ENCODE assay signal across 8 cellular contexts in genomic region chr9:68685770-68686169, GRCh38. TPM values are rescaled to one million over a fixed set of nuclear protein-coding genes. Genes with fewer than 3 reads are reported as not detected.
DNase-seq lines count a peak whose midpoint lies in the region; FAIRE-seq and TF ChIP-seq lines count a peak whose summit lies in the region.

No MANE protein-coding gene starts in this region.

- no peak overlapping the region for H2BK120ac ChIP-seq in H1 (replicated peaks; ENCODE audit: low read depth, low read length)

- FAIRE-seq in H1 (lab: Jason Lieb, UNC) = peak; percentile 73
- FAIRE-seq in urothelium cell line (lab: Jason Lieb, UNC) = no peak

- DNase-seq in stimulated activated CD4-positive, alpha-beta T cell treated with anti-CD3 and anti-CD28 coated beads, Interleukin-15, amount 100 ng/mL, for 24 hours = peak; percentile 54
- DNase-seq in stimulated activated CD4-positive, alpha-beta T cell treated with anti-CD3 and anti-CD28 coated beads, Interleukin-4, amount 100 ng/mL, for 24 hours = no peak
- DNase-seq in HAP-1 (ENCODE audit: low spot score in 2 of 2) (peak; percentile 6 to 63), NB4 (ENCODE audit: low read depth) (peak; percentile 36), H1 (ENCODE audit: low read depth in 1 of 2, low spot score in 2 of 2) (peak in 1 of 2 experiments; percentile 57), urothelium cell line (ENCODE audit: low spot score) (peak; percentile 19), HK-2 (ENCODE audit: unreplicated experiment) (no peak), DMS79 treated with DMSO at 0.1 percent for 48 hours (lab: John Stamatoyannopoulos, UW) (no peak)

- peak; percentile 35 for TF ChIP-seq CTCF in NB4 (IDR thresholded peaks at IDR 0.05; ENCODE audit: low read depth, low read length)
- TF ChIP-seq CTCF in H1 (IDR thresholded peaks at IDR 0.05; ENCODE audit: control extremely low read depth in 1 of 3, insufficient read depth in 1 of 3, low read depth in 1 of 3, low read length in 3 of 3) = peak; percentile 45 to 74 (median 55)

- no peak overlapping the region for H3K4ac ChIP-seq in H1 (replicated peaks; ENCODE audit: insufficient read length, low read depth, low read length)

- TF ChIP-seq POLR2A in NB4 (IDR thresholded peaks at IDR 0.05; ENCODE audit: extremely low read depth, insufficient read length) (no peak), H1 (IDR thresholded peaks at IDR 0.05; ENCODE audit: control extremely low read depth in 1 of 2, low read depth in 2 of 2, low read length in 2 of 2) (no peak)

- no peak overlapping the region for H2BK5ac ChIP-seq in H1 (ENCODE audit: low read depth, low read length)

- no peaks in the 10 kb centered on the region for H3K79me2 ChIP-seq in H1 (ENCODE audit: control insufficient read depth in 1 of 2, insufficient read depth in 2 of 2, low read length in 2 of 2)

- H2AK5ac ChIP-seq in H1 (ENCODE audit: low read depth, low read length) = no peak overlapping the region

- H3K56ac ChIP-seq in H1 (replicated peaks; ENCODE audit: insufficient read length, low read depth, low read length) = no peak overlapping the region

- H3K4me3 ChIP-seq in HAP-1 = no peak overlapping the region
- H3K4me3 ChIP-seq in NB4 (ENCODE audit: low read depth, low read length) = no peak overlapping the region
- no peak overlapping the region for H3K4me3 ChIP-seq in H1 (ENCODE audit: extremely low read depth in 1 of 4, insufficient read depth in 2 of 4, low read depth in 3 of 4, low read length in 4 of 4)

- H4K5ac ChIP-seq in H1 (ENCODE audit: insufficient read length, low read depth, low read length) = no peak overlapping the region

- H4K20me1 ChIP-seq in H1 (replicated peaks in 1 of 2; ENCODE audit: control insufficient read depth in 1 of 2, insufficient read depth in 2 of 2, low read length in 2 of 2) = no peaks in the 10 kb centered on the region

- no peak for TF ChIP-seq EP300 in H1 (IDR thresholded peaks at IDR 0.05; ENCODE audit: borderline replicate concordance in 1 of 2, low read depth in 2 of 2, low read length in 2 of 2)

- H3K9me3 ChIP-seq in HAP-1 (no peaks in the 10 kb centered on the region), H1 (ENCODE audit: insufficient read depth in 2 of 2, low read depth in 1 of 2, low read length in 1 of 2) (no peaks in the 10 kb centered on the region)

- H3K4me2 ChIP-seq in H1 (ENCODE audit: insufficient read depth in 1 of 2, low read depth in 2 of 2, low read length in 2 of 2) = no peak overlapping the region

- no peak overlapping the region for H4K8ac ChIP-seq in H1 (ENCODE audit: extremely low read depth, insufficient read depth, low read length)

- H3K27ac ChIP-seq in H1 (ENCODE audit: low read depth, low read length) = no peak overlapping the region

- TF ChIP-seq RAD21 in H1 (IDR thresholded peaks at IDR 0.05 in 1 of 2, conservative IDR thresholded peaks at IDR 0.05 in 1 of 2; ENCODE audit: low read depth in 2 of 2, low read length in 2 of 2) = peak; percentile 48 to 66

- 72% methylated on average over 3 of the region's 3 CpGs; no CpG with 5 or more reads in 1 of the 2 experiments for WGBS in H1 (ENCODE audit: extremely low coverage in 1 of 2, insufficient coverage in 1 of 2, insufficient read length in 1 of 2, insufficient replicate concordance in 2 of 2, low coverage in 1 of 2, low lambda C conversion rate in 2 of 2, missing lambda C conversion rate in 1 of 2), 2 experiments

- H3K14ac ChIP-seq in H1 (ENCODE audit: insufficient read length) = no peak overlapping the region

- H3K4me1 ChIP-seq in HAP-1 (no peaks in the 10 kb centered on the region), H1 (replicated peaks in 1 of 4; ENCODE audit: control insufficient read depth in 3 of 4, insufficient read depth in 4 of 4, low read length in 3 of 4) (0 out of 7 replicates have a peak, but pooled peaks cover 0 to 2% (median 0%) of the 10 kb centered on the region in 4 experiments)

- no peak overlapping the region for H4K91ac ChIP-seq in H1 (replicated peaks; ENCODE audit: insufficient read length, low read length)

- no peak overlapping the region for H3K9ac ChIP-seq in H1 (replicated peaks in 1 of 4; ENCODE audit: extremely low read depth in 1 of 4, low read depth in 3 of 4, low read length in 3 of 4)

- POLR2A ChIA-PET in H1 (lab: Charles Lee; ENCODE audit: partially characterized antibody) = interaction anchor here (1.9 kb wide), 1 partner anchor 94 kb away, joined by 4 read pairs; a partner anchor contains a TSS

- no peaks in the 10 kb centered on the region for H3K79me1 ChIP-seq in H1 (ENCODE audit: low read depth, low read length)

- H2BK12ac ChIP-seq in H1 (ENCODE audit: low read depth, low read length) = no peak overlapping the region

- no peaks in the 10 kb centered on the region for H3K36me3 ChIP-seq in HAP-1 (replicated peaks)
- H3K36me3 ChIP-seq in H1 (ENCODE audit: control insufficient read depth in 2 of 4, insufficient read depth in 4 of 4, low read length in 3 of 4) = no peaks in the 10 kb centered on the region

- H3K23ac ChIP-seq in H1 (ENCODE audit: insufficient read length) = no peak overlapping the region

- H2AFZ ChIP-seq in H1 (ENCODE audit: low read length) = no peak overlapping the region

- in situ Hi-C loops in HAP-1 (cut with MboI; ENCODE audit: low sequenced_read_pairs) = loop anchor here (25.0 kb wide), 1 partner anchor 98 kb away; no protein-coding TSS in a partner anchor

- H2BK20ac ChIP-seq in H1 (ENCODE audit: low read length) = no peak overlapping the region

- no peaks in the 10 kb centered on the region; the same call in 1 of the 2 replicates for H3K23me2 ChIP-seq in H1 (ENCODE audit: low read depth, low read length)

- no peak overlapping the region for H3K18ac ChIP-seq in H1 (ENCODE audit: extremely low read depth, low read length)

- CTCF ChIA-PET in H1 (lab: Charles Lee; ENCODE audit: partially characterized antibody) = interaction anchor here (0.6 to 3.9 kb wide), 25 partner anchors 11 to 331 kb away, joined by 3 to 53 read pairs (median 3); no protein-coding TSS in a partner anchor

- H2BK15ac ChIP-seq in H1 (ENCODE audit: low read length) = no peak overlapping the region

- H3K27me3 ChIP-seq in HAP-1 (ENCODE audit: low read depth) (peaks cover 19% of the 10 kb centered on the region), H1 (replicated peaks in 1 of 4; ENCODE audit: control insufficient read depth in 3 of 4, extremely low read depth in 1 of 4, insufficient read depth in 3 of 4, low read length in 3 of 4) (no peaks in the 10 kb centered on the region)

TF ChIP-seq in H1, 55 proteins besides CTCF, POLR2A, EP300 and RAD21:
- no peak for TF ChIP-seq JUND (IDR thresholded peaks at IDR 0.05; ENCODE audit: low read length)
- no peak for TF ChIP-seq SIRT6 (IDR thresholded peaks at IDR 0.05; ENCODE audit: low read length)
- no peak for TF ChIP-seq SRF (IDR thresholded peaks at IDR 0.05; ENCODE audit: low read depth, low read length)
- TF ChIP-seq KDM5A (IDR thresholded peaks at IDR 0.05; ENCODE audit: low read length) = no peak
- TF ChIP-seq KDM1A (IDR thresholded peaks at IDR 0.05; ENCODE audit: borderline replicate concordance, low read length) = no peak
- TF ChIP-seq CHD2 (IDR thresholded peaks at IDR 0.05; ENCODE audit: low read length) = no peak
- no peak for TF ChIP-seq MAFK (IDR thresholded peaks at IDR 0.05; ENCODE audit: low read depth, low read length)
- TF ChIP-seq JUN (IDR thresholded peaks at IDR 0.05; ENCODE audit: low read depth, low read length) = no peak
- no peak for TF ChIP-seq SUZ12 (IDR thresholded peaks at IDR 0.05; ENCODE audit: low read length)
- no peak for TF ChIP-seq EZH2 (IDR thresholded peaks at IDR 0.05; ENCODE audit: low read depth, low read length, severe bottlenecking)
- TF ChIP-seq NRF1 (IDR thresholded peaks at IDR 0.05; ENCODE audit: low read depth, low read length) = no peak
- no peak for TF ChIP-seq ATF3 (IDR thresholded peaks at IDR 0.05; ENCODE audit: insufficient read depth, low read depth, low read length)
- TF ChIP-seq SP2 (IDR thresholded peaks at IDR 0.05; ENCODE audit: low read length) = no peak
- TF ChIP-seq MAX (IDR thresholded peaks at IDR 0.05) = no peak
- TF ChIP-seq ZNF274 (IDR thresholded peaks at IDR 0.05; ENCODE audit: borderline replicate concordance, extremely low read depth, low read length) = no peak
- no peak for TF ChIP-seq RBBP5 (IDR thresholded peaks at IDR 0.05; ENCODE audit: borderline replicate concordance, low read depth, low read length)
- no peak for TF ChIP-seq GABPA (IDR thresholded peaks at IDR 0.05; ENCODE audit: borderline replicate concordance, insufficient read depth, low read length)
- TF ChIP-seq CEBPB (IDR thresholded peaks at IDR 0.05; ENCODE audit: low read depth, low read length) = no peak

RNA-seq across cellular contexts. Expression of gene PIP5K1B, which starts 19.3 kb away (rescaled TPM):
- total RNA-seq in H1 (2021; fragmentation: NEBNext Ultra II Directional; extraction: Animal tissue kit (Norgen Biotek cat#: 25700)) = 6.1 and 7.7 TPM in 2 replicates
- polyA plus RNA-seq in H1 (2011; rRNA removed) = 2.2 and 4.7 TPM in 2 replicates
- 2.8 TPM for polyA plus RNA-seq in H1 (2011; cell fraction: cytosol; rRNA removed)
- polyA plus RNA-seq in H1 (2011; cell fraction: nucleus; rRNA removed) = 2.0 TPM
- polyA plus RNA-seq in H1 (2012, experiment 1 of 2) = 4.3 to 5.1 TPM (median 4.6 TPM) in 4 replicates
- 0.83 TPM for polyA plus RNA-seq in H1 (2012, experiment 2 of 2)
- polyA plus RNA-seq in H1 (2013, experiment 1 of 2) = 3.8 TPM
- 3.8 TPM for polyA plus RNA-seq in H1 (2013, experiment 2 of 2)
- polyA minus RNA-seq in H1 (2011; rRNA and poly(A)+ RNA removed) = 6.0 and 10.8 TPM in 2 replicates
- polyA minus RNA-seq in H1 (2011; cell fraction: cytosol; rRNA and poly(A)+ RNA removed) = 2.8 TPM
- polyA minus RNA-seq in H1 (2011; cell fraction: nucleus; rRNA and poly(A)+ RNA removed) = 19.7 TPM

Comparison
In these comparisons a context has a peak if more than half of its experiments do, and no peak if none do; other contexts are left out.
1. DNase-seq: peak in stimulated activated CD4-positive, alpha-beta T cell treated with anti-CD3 and anti-CD28 coated beads, Interleukin-15, amount 100 ng/mL, for 24 hours (single experiment), HAP-1 (2 of 2), NB4 (single experiment) and urothelium cell line (single experiment); none in stimulated activated CD4-positive, alpha-beta T cell treated with anti-CD3 and anti-CD28 coated beads, Interleukin-4, amount 100 ng/mL, for 24 hours (single experiment), HK-2 (single experiment) and DMS79 treated with DMSO at 0.1 percent for 48 hours (single experiment).